Comparison of ENCODE assay signal across 11 cellular contexts in genomic region chr1:158579733-158580132, GRCh38. TPM values are rescaled to one million over a fixed set of nuclear protein-coding genes. Genes with fewer than 3 reads are reported as not detected.
"Had no signal": no experiment of that assay in that cellular context is flagged by ENCODE, and none has a peak within 500 bp of the region (broad histone marks: within the 10 kb centered on the region; RNA-seq: fewer than 3 reads in every experiment).

A gene with protein sequence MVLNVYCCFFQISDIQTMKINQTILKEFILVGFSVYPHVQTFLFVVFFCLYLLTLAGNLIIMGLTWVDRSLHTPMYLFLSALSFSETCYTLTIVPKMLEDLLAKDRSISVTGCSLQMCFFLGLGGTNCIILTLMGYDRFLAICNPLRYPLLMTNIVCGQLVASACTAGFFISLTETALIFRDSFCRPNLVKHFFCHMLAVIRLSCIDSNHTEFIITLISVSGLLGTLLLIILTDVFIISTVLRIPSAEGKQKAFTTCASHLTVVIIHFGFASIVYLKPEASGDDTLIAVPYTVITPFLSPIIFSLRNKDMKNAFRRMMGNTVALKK (minus strand): TSS chr1:158579899. CDS start chr1:158579899, 0 bp downstream.

- DNase-seq: H9, HCEC 1CT, HFFc6, Kasumi-1, KG1 had no signal

- H3K27ac ChIP-seq: HL-60 had no signal

- H2AFZ ChIP-seq: GM23338 had no signal

- ATAC-seq: GM23338 had no signal

- FAIRE-seq: H1, H54 had no signal

- H3K4me2 ChIP-seq: GM23338 had no signal

- H3K4me3 ChIP-seq: GM23338 had no signal

RNA-seq across cellular contexts. Expression of the gene that starts here (rescaled TPM):
- total RNA-seq: GM23338, H1, H9, HFFc6, HT1080 had no signal
- polyA plus RNA-seq: GM23338, H1, IgD-negative memory B cell had no signal
